Comparison of ENCODE assay signal across 14 cellular contexts in genomic region chr3:12963184-12963868, GRCh38.
DNase-seq lines count a peak whose midpoint lies in the region; ATAC-seq, FAIRE-seq and TF ChIP-seq lines count a peak whose summit lies in the region.
"Had no signal": no experiment of that assay in that cellular context is flagged by ENCODE, and none has a peak within 500 bp of the region (broad histone marks: within the 10 kb centered on the region; RNA-seq: fewer than 3 reads in every experiment).

No MANE protein-coding gene starts in this region.

- H3K27me3 Mint-ChIP-seq in CD8-positive, alpha-beta T cell (ENCODE audit: low read depth) = no peaks in the 10 kb centered on the region

- H3K14ac ChIP-seq in neuronal stem cell (ENCODE audit: low read length) = no peak overlapping the region

- H3K4me2 ChIP-seq in neuronal stem cell (ENCODE audit: insufficient read depth, low read length, poor library complexity, severe bottlenecking) = no peak overlapping the region
- H3K4me2 ChIP-seq: GM23338 had no signal

- peaks cover 88% of the 10 kb centered on the region for H3K4me1 Mint-ChIP-seq in CD8-positive, alpha-beta T cell (ENCODE audit: low read depth)

- no peak overlapping the region for H4K8ac ChIP-seq in neuronal stem cell (ENCODE audit: low read depth, low read length)

- no peak overlapping the region for H2BK120ac ChIP-seq in neuronal stem cell (ENCODE audit: low read depth, low read length)

- peak; percentile 70 for FAIRE-seq in bronchial epithelial cell (lab: Jason Lieb, UNC)

- no peak overlapping the region for H4K91ac ChIP-seq in neuronal stem cell (ENCODE audit: low read depth, low read length, poor library complexity)

- no peaks in the 10 kb centered on the region for H3K36me3 ChIP-seq in CD8-positive, alpha-beta T cell (ENCODE audit: insufficient read depth, low read length)
- H3K36me3 ChIP-seq in bronchial epithelial cell (ENCODE audit: control insufficient read depth, insufficient read depth, low read length) (no peaks in the 10 kb centered on the region), psoas muscle (ENCODE audit: insufficient read depth in 1 of 2, low read depth in 1 of 2) (no peaks in the 10 kb centered on the region), neuronal stem cell (replicated peaks in 1 of 2; ENCODE audit: control insufficient read depth in 2 of 2, insufficient read depth in 2 of 2, low read length in 2 of 2) (no peaks in the 10 kb centered on the region)
- H3K36me3 ChIP-seq: MG63, ovary, suprapubic skin had no signal

- no peak overlapping the region for H2BK12ac ChIP-seq in neuronal stem cell (ENCODE audit: low read length)

- 65 to 77% (median 66%) methylated on average over 8 of the region's 8 CpGs for WGBS in psoas muscle, 3 donors
- WGBS in neuronal stem cell (ENCODE audit: extremely low coverage in 2 of 2, insufficient read length in 2 of 2, insufficient replicate concordance in 1 of 2), 2 donors = no CpG with 5 or more reads among the region's 8 CpGs

- no peak overlapping the region for H3K4ac ChIP-seq in neuronal stem cell (ENCODE audit: low read length)

- no peak overlapping the region for H2BK15ac ChIP-seq in neuronal stem cell (ENCODE audit: low read length)

- H2BK5ac ChIP-seq in neuronal stem cell (ENCODE audit: low read length) = no peak overlapping the region

- intact Hi-C loops in CD8-positive, alpha-beta T cell (cut with DNase I, micrococcal nuclease) = loop anchor here in 1 of 2 experiments (10.0 kb wide), 1 partner anchor 119 kb away; the partner anchor contains the start of gene RPL32
- intact Hi-C loops in psoas muscle (cut with DNase I) = no loop called here

- no peak overlapping the region for H3K27ac ChIP-seq in CD8-positive, alpha-beta T cell (ENCODE audit: low read depth, low read length)
- peak overlapping the region; percentile 53 for H3K27ac ChIP-seq in psoas muscle
- H3K27ac ChIP-seq in neuronal stem cell (replicated peaks; ENCODE audit: low read length) = no peak overlapping the region
- H3K27ac ChIP-seq: HL-60, ovary, suprapubic skin had no signal

- no peak for TF ChIP-seq CTCF in CD8-positive, alpha-beta T cell (IDR thresholded peaks at IDR 0.05)
- TF ChIP-seq CTCF in bronchial epithelial cell (IDR thresholded peaks at IDR 0.05; ENCODE audit: insufficient read depth, low read length, severe bottlenecking) = no peak
- no peak for TF ChIP-seq CTCF in psoas muscle (IDR thresholded peaks at IDR 0.05)

- no peak overlapping the region for H3K23ac ChIP-seq in neuronal stem cell (ENCODE audit: low read depth, low read length, poor library complexity)

- no peak overlapping the region for H2AFZ ChIP-seq in neuronal stem cell (ENCODE audit: low read length)
- H2AFZ ChIP-seq: GM23338 had no signal

- no peak for ATAC-seq in CD8-positive, alpha-beta T cell
- ATAC-seq in psoas muscle (no peak), HG03342 (IDR thresholded peaks at IDR 0.05; ENCODE audit: unreplicated experiment) (no peak)
- ATAC-seq: GM23338, left lobe of liver had no signal

- POLR2A ChIA-PET in CD8-positive, alpha-beta T cell (lab: Charles Lee) = interaction anchor here (0.8 kb wide), 1 partner anchor 30 kb away, joined by 3 read pairs; no protein-coding TSS in a partner anchor

- DNase-seq in CD8-positive, alpha-beta T cell = no peak
- DNase-seq in Jurkat, Clone E6-1 (ENCODE audit: low read depth, low spot score) = peak; percentile 63
- DNase-seq in bronchial epithelial cell (ENCODE audit: low read depth) (no peak), psoas muscle (peak in 1 of 2 donors; percentile 26), neuronal stem cell (ENCODE audit: low spot score) (no peak), pons (ENCODE audit: low spot score) (no peak)
- DNase-seq: activated CD4-positive, CD25-positive, alpha-beta regulatory T cell treated with anti-CD3 and anti-CD28 coated beads, Interleukin-2, amount 50 U/mL, for 72 hours; MG63 had no signal

- H3K4me1 ChIP-seq in CD8-positive, alpha-beta T cell (ENCODE audit: insufficient read depth, low read length) = peaks cover 78% of the 10 kb centered on the region
- H3K4me1 ChIP-seq in psoas muscle = peaks cover 85% of the 10 kb centered on the region
- peaks cover 13 to 21% of the 10 kb centered on the region in 2 donors for H3K4me1 ChIP-seq in neuronal stem cell (ENCODE audit: control insufficient read depth in 2 of 2, insufficient read depth in 1 of 2, low read depth in 1 of 2, low read length in 2 of 2)

- CTCF ChIA-PET in CD8-positive, alpha-beta T cell (lab: Charles Lee) = interaction anchor here (0.8 to 2.2 kb wide), 4 partner anchors 18 to 153 kb away, joined by 3 to 8 read pairs (median 3); no protein-coding TSS in a partner anchor

- H2AK5ac ChIP-seq in neuronal stem cell (ENCODE audit: low read depth, low read length) = no peak overlapping the region

- no peak overlapping the region for H3K18ac ChIP-seq in neuronal stem cell (ENCODE audit: low read length)

- no peak overlapping the region for H3K4me3 ChIP-seq in CD8-positive, alpha-beta T cell (ENCODE audit: low read depth, low read length)
- no peak overlapping the region; the same call in 1 of the 2 replicates for H3K4me3 ChIP-seq in Jurkat, Clone E6-1 (ENCODE audit: low read length)
- H3K4me3 ChIP-seq in bronchial epithelial cell (ENCODE audit: low read depth, low read length) (no peak overlapping the region), psoas muscle (no peak overlapping the region), neuronal stem cell (ENCODE audit: low read length in 2 of 2) (no peak overlapping the region)
- H3K4me3 ChIP-seq: GM23338, MG63, ovary, suprapubic skin had no signal

- peak overlapping the region; percentile 47 for H3K4me3 Mint-ChIP-seq in CD8-positive, alpha-beta T cell
- H3K4me3 Mint-ChIP-seq: GM23338 had no signal

- H3K9ac ChIP-seq in neuronal stem cell (ENCODE audit: low read depth, low read length, poor library complexity) = no peak overlapping the region

- H3K79me1 ChIP-seq in neuronal stem cell (ENCODE audit: low read depth, low read length) = peaks cover 7% of the 10 kb centered on the region

- H3K27ac Mint-ChIP-seq in CD8-positive, alpha-beta T cell = peak overlapping the region; percentile 69
- H3K27ac Mint-ChIP-seq: GM23338 had no signal

- no peaks in the 10 kb centered on the region for H3K9me3 Mint-ChIP-seq in CD8-positive, alpha-beta T cell
- H3K9me3 Mint-ChIP-seq: GM23338 had no signal

- H3K27me3 ChIP-seq in CD8-positive, alpha-beta T cell (ENCODE audit: insufficient read depth, low read length) = no peaks in the 10 kb centered on the region
- H3K27me3 ChIP-seq in bronchial epithelial cell (ENCODE audit: control insufficient read depth, insufficient read depth, low read length) (no peaks in the 10 kb centered on the region), psoas muscle (ENCODE audit: insufficient read depth in 3 of 3, low read length in 2 of 3) (no peaks in the 10 kb centered on the region), neuronal stem cell (ENCODE audit: control insufficient read depth in 3 of 3, insufficient read depth in 3 of 3, low read depth in 1 of 3, low read length in 3 of 3) (no peaks in the 10 kb centered on the region)
- H3K27me3 ChIP-seq: MG63, ovary, suprapubic skin had no signal

- H3K9me3 ChIP-seq in CD8-positive, alpha-beta T cell (ENCODE audit: low read length) = no peaks in the 10 kb centered on the region
- no peaks in the 10 kb centered on the region for H3K9me3 ChIP-seq in psoas muscle
- H3K9me3 ChIP-seq in neuronal stem cell (replicated peaks in 1 of 2; ENCODE audit: control insufficient read depth in 2 of 2, insufficient read depth in 1 of 2, low read depth in 1 of 2, low read length in 2 of 2) = no peaks in the 10 kb centered on the region
- H3K9me3 ChIP-seq: MG63, ovary, suprapubic skin had no signal

- H3K36me3 Mint-ChIP-seq in CD8-positive, alpha-beta T cell = peaks cover 37% of the 10 kb centered on the region
